Comparison of ENCODE assay signal across 27 cellular contexts in the genomic region with DNA sequence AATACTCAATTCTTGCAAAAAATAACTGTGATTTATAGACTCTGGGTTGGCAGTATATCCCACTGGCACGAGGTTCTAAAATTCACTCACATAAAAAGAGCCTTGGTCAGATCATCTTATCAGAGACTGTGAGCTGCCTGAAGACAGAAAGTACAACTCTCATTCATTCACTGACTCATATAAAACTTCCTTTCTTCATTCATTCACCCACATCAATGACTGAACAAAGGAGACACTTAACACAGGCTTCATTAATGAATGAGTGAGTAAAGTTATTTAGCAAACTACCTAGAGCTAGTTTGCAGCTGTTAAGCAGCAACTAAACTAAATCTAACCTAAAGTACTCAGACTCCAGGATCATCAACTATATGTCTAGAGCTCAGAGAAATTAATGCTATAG.
"Had no signal": no experiment of that assay in that cellular context is flagged by ENCODE, and none has a peak within 500 bp of the region (broad histone marks: within the 10 kb centered on the region; RNA-seq: fewer than 3 reads in every experiment).

No MANE protein-coding gene starts in this region.

- H3K27ac ChIP-seq: ascending aorta, body of pancreas, SJSA1 had no signal

- H3K27me3 Mint-ChIP-seq: activated B cell treated with CpG ODN at 0.5 μM for 24 hours; activated CD4-positive, alpha-beta memory T cell treated with anti-CD3 and anti-CD28 coated beads, Interleukin-2, amount 10 ng/mL, durations not matched to agents 7 days and 5 days; activated CD4-positive, alpha-beta T cell treated with anti-CD3 and anti-CD28 coated beads, Interleukin-2, amount 10 ng/mL, durations not matched to agents 7 days and 5 days; activated naive CD4-positive, alpha-beta T cell treated with anti-CD3 and anti-CD28 coated beads, Interleukin-2, amount 10 ng/mL, durations not matched to agents 7 days and 5 days; central memory CD8-positive, alpha-beta T cell; T-helper 17 cell had no signal

- FAIRE-seq: bronchial epithelial cell, RCC 7860 had no signal

- DNase-seq: activated B cell treated with CpG ODN at 0.5 μM for 24 hours; activated CD4-positive, alpha-beta memory T cell treated with anti-CD3 and anti-CD28 coated beads, Interleukin-2, amount 10 ng/mL, durations not matched to agents 7 days and 5 days; activated CD4-positive, alpha-beta T cell treated with anti-CD3 and anti-CD28 coated beads for 1 hour; activated CD4-positive, alpha-beta T cell treated with anti-CD3 and anti-CD28 coated beads, Interleukin-2, amount 10 ng/mL, durations not matched to agents 7 days and 5 days; activated gamma-delta T cell treated with Interleukin-2 at 50 U/mL for 16 hours; activated naive CD4-positive, alpha-beta T cell treated with anti-CD3 and anti-CD28 coated beads, Interleukin-2, amount 10 ng/mL, durations not matched to agents 7 days and 5 days; activated T-cell treated with anti-CD3 and anti-CD28 coated beads for 4 hours; activated T-cell treated with anti-CD3 and anti-CD28 coated beads, Interleukin-2, amount 50 U/mL, for 48 hours; amniotic stem cell; body of pancreas; MM.1S; NCI-H1105; NCI-H1436; NCI-H1694 treated with DMSO at 0.1 percent for 48 hours; NCI-H2029 treated with DMSO at 0.1 percent for 48 hours; NCI-H345; NCI-H510A; PC-3; SHP77; T-helper 17 cell; T-helper 9 cell had no signal

- H3K4me3 ChIP-seq: ascending aorta, body of pancreas, SJSA1 had no signal

- H3K4me1 ChIP-seq: ascending aorta, body of pancreas had no signal

- ATAC-seq: body of pancreas, PC-3, T-helper 17 cell had no signal

- H3K4me1 Mint-ChIP-seq: activated CD4-positive, alpha-beta T cell treated with anti-CD3 and anti-CD28 coated beads, Interleukin-2, amount 10 ng/mL, durations not matched to agents 7 days and 5 days; central memory CD8-positive, alpha-beta T cell had no signal

- H3K36me3 Mint-ChIP-seq: activated naive CD4-positive, alpha-beta T cell treated with anti-CD3 and anti-CD28 coated beads, Interleukin-2, amount 10 ng/mL, durations not matched to agents 7 days and 5 days had no signal

- H3K9me3 Mint-ChIP-seq: activated CD4-positive, alpha-beta memory T cell treated with anti-CD3 and anti-CD28 coated beads, Interleukin-2, amount 10 ng/mL, durations not matched to agents 7 days and 5 days; central memory CD8-positive, alpha-beta T cell had no signal

- H3K9me3 ChIP-seq: ascending aorta, body of pancreas, SJSA1 had no signal

- H3K4me3 Mint-ChIP-seq: activated B cell treated with CpG ODN at 0.5 μM for 24 hours; activated CD4-positive, alpha-beta memory T cell treated with anti-CD3 and anti-CD28 coated beads, Interleukin-2, amount 10 ng/mL, durations not matched to agents 7 days and 5 days; activated CD4-positive, alpha-beta T cell treated with anti-CD3 and anti-CD28 coated beads, Interleukin-2, amount 10 ng/mL, durations not matched to agents 7 days and 5 days; activated naive CD4-positive, alpha-beta T cell treated with anti-CD3 and anti-CD28 coated beads, Interleukin-2, amount 10 ng/mL, durations not matched to agents 7 days and 5 days; central memory CD8-positive, alpha-beta T cell; T-helper 17 cell had no signal

- H3K27ac Mint-ChIP-seq: activated B cell treated with CpG ODN at 0.5 μM for 24 hours; activated CD4-positive, alpha-beta memory T cell treated with anti-CD3 and anti-CD28 coated beads, Interleukin-2, amount 10 ng/mL, durations not matched to agents 7 days and 5 days; activated CD4-positive, alpha-beta T cell treated with anti-CD3 and anti-CD28 coated beads, Interleukin-2, amount 10 ng/mL, durations not matched to agents 7 days and 5 days; activated naive CD4-positive, alpha-beta T cell treated with anti-CD3 and anti-CD28 coated beads, Interleukin-2, amount 10 ng/mL, durations not matched to agents 7 days and 5 days; activated T-helper 2 cell treated with anti-CD3 and anti-CD28 coated beads, Interferon-gamma antibody, Interleukin-2, Interleukin-4, amounts not matched to agents 10 μg/mL and 5 μg/mL and 100 μg/mL, durations not matched to agents 14 hours and 24 hours and 36 hours; T-helper 17 cell had no signal

- H3K36me3 ChIP-seq: ascending aorta, SJSA1 had no signal

- H3K27me3 ChIP-seq: ascending aorta, body of pancreas, SJSA1 had no signal
